In the genomic region with DNA sequence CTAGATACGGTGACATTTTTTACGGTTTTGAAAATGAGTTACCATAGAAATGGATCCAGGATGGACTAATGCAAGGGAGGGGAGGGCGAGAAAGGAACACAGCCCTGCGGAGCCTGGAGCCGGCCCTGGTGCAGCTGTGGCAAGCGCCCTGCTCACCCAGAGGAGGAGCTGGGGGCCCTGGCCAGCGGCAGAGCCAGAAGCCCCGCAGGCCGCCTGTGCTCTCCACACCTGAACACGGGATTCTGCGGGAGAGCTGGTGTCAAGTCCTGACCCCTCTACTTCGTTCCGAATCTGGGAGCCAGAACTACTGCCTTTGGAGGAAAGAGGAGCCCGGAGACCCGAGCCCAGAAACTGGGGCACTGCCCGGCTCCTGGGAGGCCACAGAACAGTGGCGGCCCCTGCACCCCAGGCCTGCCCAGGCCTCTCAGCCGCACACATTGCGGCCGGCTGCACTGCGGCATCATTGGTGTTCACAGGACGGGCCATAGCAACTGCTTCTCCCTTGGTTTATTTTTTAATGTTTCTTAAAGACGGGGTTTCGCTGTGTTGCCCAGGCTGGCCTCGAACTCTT, we compare ENCODE assay signal across 19 cellular contexts.
DNase-seq lines count a peak whose midpoint lies in the region; ATAC-seq, FAIRE-seq and TF ChIP-seq lines count a peak whose summit lies in the region.
"Had no signal": no experiment of that assay in that cellular context is flagged by ENCODE, and none has a peak within 500 bp of the region (broad histone marks: within the 10 kb centered on the region; RNA-seq: fewer than 3 reads in every experiment).

No MANE protein-coding gene starts in this region.

- ATAC-seq in HepG2 (no peak), right lobe of liver (no peak), mucosa of descending colon (no peak)
- ATAC-seq: CD8-positive, alpha-beta T cell; GM23338 had no signal

- no peak overlapping the region for H3K4me3 ChIP-seq in HepG2 (replicated peaks in 1 of 3; ENCODE audit: insufficient read depth in 1 of 3, low read depth in 2 of 3, low read length in 3 of 3)
- H3K4me3 ChIP-seq in right lobe of liver = no peak overlapping the region
- no peak overlapping the region for H3K4me3 ChIP-seq in H1 (ENCODE audit: extremely low read depth in 1 of 4, insufficient read depth in 2 of 4, low read depth in 3 of 4, low read length in 4 of 4)
- H3K4me3 ChIP-seq in neural progenitor cell = no peak overlapping the region
- H3K4me3 ChIP-seq in mucosa of descending colon = no peak overlapping the region
- H3K4me3 ChIP-seq: GM23338 had no signal

- WGBS in HepG2 (ENCODE audit: low lambda C conversion rate) = 98% methylated on average over 18 of the region's 25 CpGs
- WGBS in right lobe of liver (ENCODE audit: insufficient coverage, low coverage, low lambda C conversion rate, missing lambda C conversion rate) = 99% methylated on average over 9 of the region's 25 CpGs
- WGBS in H1 (ENCODE audit: extremely low coverage in 1 of 2, insufficient coverage in 1 of 2, insufficient read length in 1 of 2, insufficient replicate concordance in 2 of 2, low coverage in 1 of 2, low lambda C conversion rate in 2 of 2, missing lambda C conversion rate in 1 of 2), 2 experiments = 91% methylated on average over 24 of the region's 25 CpGs; no CpG with 5 or more reads in 1 of the 2 experiments

- H2BK15ac ChIP-seq in H1 (ENCODE audit: low read length) = no peak overlapping the region

- no peaks in the 10 kb centered on the region for H3K79me1 ChIP-seq in H1 (ENCODE audit: low read depth, low read length)

- peaks cover 11% of the 10 kb centered on the region for H3F3A ChIP-seq in neural progenitor cell (ENCODE audit: low read depth)

- H3K14ac ChIP-seq in H1 (ENCODE audit: insufficient read length) = no peak overlapping the region

- TF ChIP-seq RAD21 in HepG2 (CRISPR knock-in tag; IDR thresholded peaks at IDR 0.05) (no peak), H1 (IDR thresholded peaks at IDR 0.05 in 1 of 2, conservative IDR thresholded peaks at IDR 0.05 in 1 of 2; ENCODE audit: low read depth in 2 of 2, low read length in 2 of 2) (no peak)

- H2AFZ ChIP-seq in HepG2 (ENCODE audit: low read length) = no peak overlapping the region
- H2AFZ ChIP-seq in H1 (ENCODE audit: low read length) = no peak overlapping the region
- no peak overlapping the region for H2AFZ ChIP-seq in neural progenitor cell (replicated peaks)
- H2AFZ ChIP-seq: GM23338 had no signal

- POLR2A ChIA-PET in HepG2 (lab: Yijun Ruan, JAX) = no interaction called here
- POLR2A ChIA-PET in H1 (lab: Charles Lee; ENCODE audit: partially characterized antibody) = no interaction called here

- H4K91ac ChIP-seq in H1 (replicated peaks; ENCODE audit: insufficient read length, low read length) = no peak overlapping the region

- in situ Hi-C loops in HepG2 (cut with HindIII; ENCODE audit: extremely low pct_ligation_motif_present, low pct_unique_long_range_greater_than_20kb) = no loop called here

- FAIRE-seq in HepG2 (lab: Jason Lieb, UNC) = no peak
- FAIRE-seq in H1 (lab: Jason Lieb, UNC) = no peak
- FAIRE-seq: D721Med, G401.6 had no signal

- no TSS peak for BruUV-seq in HepG2 (replicated peaks; lab: Mats Ljungman, UMichigan)

- H3K23me2 ChIP-seq in H1 (ENCODE audit: low read depth, low read length) = no peaks in the 10 kb centered on the region

- H4K5ac ChIP-seq in H1 (ENCODE audit: insufficient read length, low read depth, low read length) = no peak overlapping the region

- TF ChIP-seq EP300 in HepG2 (IDR thresholded peaks at IDR 0.05; ENCODE audit: low read depth in 2 of 2, low read length in 2 of 2) (no peak), HepG2 (CRISPR knock-in tag; IDR thresholded peaks at IDR 0.05; ENCODE audit: borderline replicate concordance) (no peak), H1 (IDR thresholded peaks at IDR 0.05; ENCODE audit: borderline replicate concordance in 1 of 2, low read depth in 2 of 2, low read length in 2 of 2) (no peak)

- no peaks in the 10 kb centered on the region for H3K27me3 Mint-ChIP-seq in neural progenitor cell (ENCODE audit: insufficient read depth, low read depth)
- H3K27me3 Mint-ChIP-seq: B cell had no signal

- H3K4me1 ChIP-seq in HepG2 (ENCODE audit: insufficient read depth, low read length) = no peaks in the 10 kb centered on the region
- H3K4me1 ChIP-seq in right lobe of liver = peaks cover 0 to 4% (median 0%) of the 10 kb centered on the region in 4 donors
- 0 out of 7 replicates have a peak, but pooled peaks cover 0 to 2% (median 0%) of the 10 kb centered on the region in 4 experiments for H3K4me1 ChIP-seq in H1 (replicated peaks in 1 of 4; ENCODE audit: control insufficient read depth in 3 of 4, insufficient read depth in 4 of 4, low read length in 3 of 4)
- H3K4me1 ChIP-seq in neural progenitor cell = peaks cover 15% of the 10 kb centered on the region
- H3K4me1 ChIP-seq in mucosa of descending colon (ENCODE audit: low read depth) = peaks cover 11% of the 10 kb centered on the region

- H3K79me2 ChIP-seq in HepG2 (ENCODE audit: insufficient read depth, low read length) (no peaks in the 10 kb centered on the region), H1 (ENCODE audit: control insufficient read depth in 1 of 2, insufficient read depth in 2 of 2, low read length in 2 of 2) (no peaks in the 10 kb centered on the region), neural progenitor cell (ENCODE audit: low read depth) (no peaks in the 10 kb centered on the region)

- no peak overlapping the region for H3K4ac ChIP-seq in H1 (replicated peaks; ENCODE audit: insufficient read length, low read depth, low read length)

- H3K9ac ChIP-seq in HepG2 (ENCODE audit: insufficient read depth, low read depth, low read length) = no peak overlapping the region
- no peak overlapping the region for H3K9ac ChIP-seq in H1 (replicated peaks in 1 of 4; ENCODE audit: extremely low read depth in 1 of 4, low read depth in 3 of 4, low read length in 3 of 4)
- no peak overlapping the region for H3K9ac ChIP-seq in neural progenitor cell

- H2BK5ac ChIP-seq in H1 (ENCODE audit: low read depth, low read length) = no peak overlapping the region

- H2BK12ac ChIP-seq in H1 (ENCODE audit: low read depth, low read length) = no peak overlapping the region

- no peaks in the 10 kb centered on the region for H3K9me3 Mint-ChIP-seq in neural progenitor cell
- H3K9me3 Mint-ChIP-seq: CD14-positive monocyte; CD8-positive, alpha-beta T cell; GM23338; H9 had no signal

- H3K27me3 ChIP-seq in HepG2 (ENCODE audit: control insufficient read depth in 1 of 2, insufficient read depth in 2 of 2, low read length in 2 of 2) (no peaks in the 10 kb centered on the region), right lobe of liver (no peaks in the 10 kb centered on the region), H1 (replicated peaks in 1 of 4; ENCODE audit: control insufficient read depth in 3 of 4, extremely low read depth in 1 of 4, insufficient read depth in 3 of 4, low read length in 3 of 4) (no peaks in the 10 kb centered on the region), neural progenitor cell (no peaks in the 10 kb centered on the region)

- H3K9me3 ChIP-seq in HepG2 (ENCODE audit: low read length) (no peaks in the 10 kb centered on the region), right lobe of liver (no peaks in the 10 kb centered on the region), H1 (ENCODE audit: insufficient read depth in 2 of 2, low read depth in 1 of 2, low read length in 1 of 2) (no peaks in the 10 kb centered on the region), neural progenitor cell (ENCODE audit: low read depth) (no peaks in the 10 kb centered on the region), mucosa of descending colon (no peaks in the 10 kb centered on the region)

- H2BK120ac ChIP-seq in H1 (replicated peaks; ENCODE audit: low read depth, low read length) = no peak overlapping the region

- no peak overlapping the region for H3K23ac ChIP-seq in H1 (ENCODE audit: insufficient read length)

- H3K4me2 ChIP-seq in HepG2 (ENCODE audit: low read depth, low read length) = no peak overlapping the region
- no peak overlapping the region for H3K4me2 ChIP-seq in H1 (ENCODE audit: insufficient read depth in 1 of 2, low read depth in 2 of 2, low read length in 2 of 2)
- no peak overlapping the region for H3K4me2 ChIP-seq in neural progenitor cell
- H3K4me2 ChIP-seq: GM23338 had no signal

- TF ChIP-seq CTCF in HepG2 (CRISPR knock-in tag; IDR thresholded peaks at IDR 0.05) = no peak
- no peak for TF ChIP-seq CTCF in right lobe of liver (IDR thresholded peaks at IDR 0.05)
- TF ChIP-seq CTCF in H1 (IDR thresholded peaks at IDR 0.05; ENCODE audit: control extremely low read depth in 1 of 3, insufficient read depth in 1 of 3, low read depth in 1 of 3, low read length in 3 of 3) = no peak
- TF ChIP-seq CTCF in neural progenitor cell (IDR thresholded peaks at IDR 0.05) = no peak
- no peak for TF ChIP-seq CTCF in mucosa of descending colon (IDR thresholded peaks at IDR 0.05)

- H3K4me3 Mint-ChIP-seq in neural progenitor cell = no peak overlapping the region
- H3K4me3 Mint-ChIP-seq: B cell; CD14-positive monocyte; CD8-positive, alpha-beta T cell; GM23338; H9 had no signal

- H3K36me3 ChIP-seq in HepG2 (replicated peaks in 1 of 2; ENCODE audit: control insufficient read depth in 1 of 2, insufficient read depth in 2 of 2, low read length in 2 of 2) (peaks cover 30 to 66% of the 10 kb centered on the region in 2 experiments), right lobe of liver (peaks cover 0 to 4% (median 2%) of the 10 kb centered on the region in 4 donors), H1 (ENCODE audit: control insufficient read depth in 2 of 4, insufficient read depth in 4 of 4, low read length in 3 of 4) (no peaks in the 10 kb centered on the region), neural progenitor cell (no peaks in the 10 kb centered on the region), mucosa of descending colon (ENCODE audit: low read depth) (no peaks in the 10 kb centered on the region)

- peak overlapping the region; percentile 69 for H3K27ac Mint-ChIP-seq in neural progenitor cell
- H3K27ac Mint-ChIP-seq: B cell; CD8-positive, alpha-beta T cell; GM23338 had no signal

- no peak for TF ChIP-seq POLR2A in HepG2 (IDR thresholded peaks at IDR 0.05; ENCODE audit: insufficient read depth in 1 of 2, low read depth in 2 of 2, low read length in 2 of 2)
- no peak for TF ChIP-seq POLR2A in right lobe of liver (IDR thresholded peaks at IDR 0.05)
- TF ChIP-seq POLR2A in H1 (IDR thresholded peaks at IDR 0.05; ENCODE audit: control extremely low read depth in 1 of 2, low read depth in 2 of 2, low read length in 2 of 2) = no peak

- H4K8ac ChIP-seq in H1 (ENCODE audit: extremely low read depth, insufficient read depth, low read length) = peak overlapping the region; percentile 73; the same call in 1 of the 2 replicates

- intact Hi-C loops in HepG2 (cut with micrococcal nuclease; ENCODE audit: unreplicated experiment) = no loop called here
- intact Hi-C loops in right lobe of liver (cut with DNase I) = no loop called here
- intact Hi-C loops in mucosa of descending colon (cut with DNase I, micrococcal nuclease) = no loop called here

- no peak overlapping the region for H2AK5ac ChIP-seq in H1 (ENCODE audit: low read depth, low read length)

- H3K18ac ChIP-seq in H1 (ENCODE audit: extremely low read depth, low read length) = no peak overlapping the region

- no peak overlapping the region for H3K27ac ChIP-seq in HepG2 (ENCODE audit: extremely low read length, insufficient read depth, low read length)
- no peak overlapping the region for H3K27ac ChIP-seq in right lobe of liver
- H3K27ac ChIP-seq in H1 (ENCODE audit: low read depth, low read length) = no peak overlapping the region
- no peak overlapping the region for H3K27ac ChIP-seq in neural progenitor cell

- no peak overlapping the region for H3K56ac ChIP-seq in H1 (replicated peaks; ENCODE audit: insufficient read length, low read depth, low read length)

- no peak overlapping the region for H2BK20ac ChIP-seq in H1 (ENCODE audit: low read length)

- H4K20me1 ChIP-seq in HepG2 (ENCODE audit: insufficient read depth, low read length) (no peaks in the 10 kb centered on the region), H1 (replicated peaks in 1 of 2; ENCODE audit: control insufficient read depth in 1 of 2, insufficient read depth in 2 of 2, low read length in 2 of 2) (peaks cover 2 to 8% of the 10 kb centered on the region in 2 experiments), neural progenitor cell (ENCODE audit: low read depth) (peaks cover 29% of the 10 kb centered on the region)

- H3K36me3 Mint-ChIP-seq in neural progenitor cell = peaks cover 3% of the 10 kb centered on the region

- DNase-seq in HepG2 (ENCODE audit: low spot score) (no peak), right lobe of liver (no peak), H1 (ENCODE audit: low read depth in 1 of 2, low spot score in 2 of 2) (no peak), neural progenitor cell (ENCODE audit: low spot score) (no peak), NOMO-1 (lab: John Stamatoyannopoulos, UW; ENCODE audit: unreplicated experiment in 2 of 2) (no peak), NCI-H2196 (lab: John Stamatoyannopoulos, UW; ENCODE audit: unreplicated experiment) (no peak), mucosa of descending colon (no peak)
- DNase-seq: ACHN; CD8-positive, alpha-beta T cell; COR-L47; DMS153; DMS79 treated with DMSO at 0.1 percent for 48 hours; EL; H9 had no signal

- peaks cover 32% of the 10 kb centered on the region for H3K4me1 Mint-ChIP-seq in neural progenitor cell
- H3K4me1 Mint-ChIP-seq: CD14-positive monocyte had no signal

- CTCF ChIA-PET in HepG2 (lab: Yijun Ruan, JAX; ENCODE audit: low intra/inter-chr PET ratio, low total read pairs) (no interaction called here), H1 (lab: Charles Lee; ENCODE audit: partially characterized antibody) (interaction anchor here (1.4 kb wide), 1 partner anchor 91 kb away, joined by 3 read pairs; no protein-coding TSS in a partner anchor)
